In the genomic region with DNA sequence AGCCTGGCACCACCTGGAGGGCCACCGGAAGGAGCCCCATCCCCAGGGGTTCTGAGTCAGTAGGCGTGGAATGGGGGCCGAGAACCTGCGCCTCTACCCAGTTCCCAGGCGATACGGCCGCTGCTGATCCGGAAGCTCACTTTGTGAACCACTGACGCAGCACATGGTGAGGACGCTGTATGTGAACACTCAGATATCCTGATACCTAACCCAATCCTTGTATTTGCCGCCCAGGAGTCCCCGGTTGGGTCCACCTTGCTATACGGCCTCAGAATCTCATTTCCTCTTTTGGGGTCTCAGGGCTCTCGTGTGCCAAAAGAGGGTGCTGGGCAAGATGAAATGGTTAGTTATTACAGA, we compare ENCODE assay signal across 8 cellular contexts. TPM values are rescaled to one million over a fixed set of nuclear protein-coding genes. Genes with fewer than 3 reads are reported as not detected.
DNase-seq lines count a peak whose midpoint lies in the region; ATAC-seq and TF ChIP-seq lines count a peak whose summit lies in the region.

No MANE protein-coding gene starts in this region.

- H3K27ac Mint-ChIP-seq in activated T-cell treated with anti-CD3 and anti-CD28 coated beads, Interleukin-2, amount 50 U/mL, for 24 hours: peak overlapping the region; percentile 96

- H3K4me1 Mint-ChIP-seq in activated T-cell treated with anti-CD3 and anti-CD28 coated beads, Interleukin-2, amount 50 U/mL, for 24 hours (ENCODE audit: low read depth): peaks cover 30% of the 10 kb centered on the region

- H3K27me3 Mint-ChIP-seq in activated T-cell treated with anti-CD3 and anti-CD28 coated beads, Interleukin-2, amount 50 U/mL, for 24 hours: no peaks in the 10 kb centered on the region

- DNase-seq in NCI-H2029 (lab: John Stamatoyannopoulos, UW): peak; percentile 57
- DNase-seq in activated T-cell treated with anti-CD3 and anti-CD28 coated beads, Interleukin-2, amount 50 U/mL, for 24 hours: no peak
- peak; percentile 39 for DNase-seq in glomerular visceral epithelial cell (ENCODE audit: extremely low spot score)
- peak in 1 of 2 donors; percentile 31 for DNase-seq in gastrocnemius medialis
- DNase-seq in midbrain (lab: John Stamatoyannopoulos, UW): no peak
- no peak for DNase-seq in pons (ENCODE audit: low spot score)

- peaks cover 41% of the 10 kb centered on the region for H3K36me3 Mint-ChIP-seq in activated T-cell treated with anti-CD3 and anti-CD28 coated beads, Interleukin-2, amount 50 U/mL, for 24 hours (ENCODE audit: low read depth)

- intact Hi-C loops in gastrocnemius medialis (cut with DNase I; ENCODE audit: low total_unique reads): loop anchor here (1.0 to 5.0 kb wide), 6 partner anchors 30 to 402 kb away; a partner anchor contains a TSS

- TF ChIP-seq CTCF in gastrocnemius medialis (IDR thresholded peaks at IDR 0.05 in 4 of 5, conservative IDR thresholded peaks at IDR 0.05 in 1 of 5): no peak

- H3K9me3 ChIP-seq in gastrocnemius medialis: no peaks in the 10 kb centered on the region

- in situ Hi-C loops in gastrocnemius medialis (cut with MboI; ENCODE audit: low sequenced_read_pairs in 4 of 4): loop anchor here in 3 of 4 donors (10.0 to 25.0 kb wide), 4 partner anchors 50 to 393 kb away; no protein-coding TSS in a partner anchor

- H3K4me1 ChIP-seq in gastrocnemius medialis: peaks cover 21 to 25% of the 10 kb centered on the region in 2 donors

- no peak for TF ChIP-seq POLR2A in gastrocnemius medialis (IDR thresholded peaks at IDR 0.05)

- H3K4me3 Mint-ChIP-seq in activated T-cell treated with anti-CD3 and anti-CD28 coated beads, Interleukin-2, amount 50 U/mL, for 24 hours: peak overlapping the region; percentile 98

- H3K9me3 Mint-ChIP-seq in activated T-cell treated with anti-CD3 and anti-CD28 coated beads, Interleukin-2, amount 50 U/mL, for 24 hours: no peaks in the 10 kb centered on the region

- ATAC-seq in GM18517 (IDR thresholded peaks at IDR 0.05; ENCODE audit: unreplicated experiment): peak; percentile 35
- peak; percentile 16 for ATAC-seq in HG02571 (IDR thresholded peaks at IDR 0.05; ENCODE audit: unreplicated experiment)
- ATAC-seq in gastrocnemius medialis: peak; percentile 0 to 9

- peak overlapping the region; percentile 48 to 97 (median 80) for H3K4me3 ChIP-seq in gastrocnemius medialis

- H3K27ac ChIP-seq in gastrocnemius medialis: peak overlapping the region; percentile 79 to 98 (median 88)

- H3K27me3 ChIP-seq in gastrocnemius medialis: no peaks in the 10 kb centered on the region

- H3K36me3 ChIP-seq in gastrocnemius medialis: peaks cover 0 to 23% of the 10 kb centered on the region in 2 donors

RNA-seq across cellular contexts. Expression of a gene that starts 0.6 kb away (rescaled TPM):
- 100 to 1,000 TPM; 215 to 768 (median 545) TPM for total RNA-seq in gastrocnemius medialis

RNA-seq across cellular contexts. Expression of a gene that starts 31.5 kb away (rescaled TPM):
- 1 to 10 TPM; 1.4 to 3.9 (median 1.4) TPM for total RNA-seq in gastrocnemius medialis

RNA-seq across cellular contexts. Expression of a gene that starts 41.1 kb away (rescaled TPM):
- total RNA-seq in gastrocnemius medialis: not detected

Comparison
In these comparisons a context has a peak if more than half of its experiments do, and no peak if none do; other contexts are left out.
1. DNase-seq: peak in NCI-H2029 (single experiment) and glomerular visceral epithelial cell (single experiment); none in activated T-cell treated with anti-CD3 and anti-CD28 coated beads, Interleukin-2, amount 50 U/mL, for 24 hours (single experiment), midbrain (single experiment) and pons (single experiment).
2. Peak in every context shown above with its lines, with median percentiles within 50 percentile points of each other: ATAC-seq.